8 cellular contexts compared by ENCODE assay signal in the genomic region with DNA sequence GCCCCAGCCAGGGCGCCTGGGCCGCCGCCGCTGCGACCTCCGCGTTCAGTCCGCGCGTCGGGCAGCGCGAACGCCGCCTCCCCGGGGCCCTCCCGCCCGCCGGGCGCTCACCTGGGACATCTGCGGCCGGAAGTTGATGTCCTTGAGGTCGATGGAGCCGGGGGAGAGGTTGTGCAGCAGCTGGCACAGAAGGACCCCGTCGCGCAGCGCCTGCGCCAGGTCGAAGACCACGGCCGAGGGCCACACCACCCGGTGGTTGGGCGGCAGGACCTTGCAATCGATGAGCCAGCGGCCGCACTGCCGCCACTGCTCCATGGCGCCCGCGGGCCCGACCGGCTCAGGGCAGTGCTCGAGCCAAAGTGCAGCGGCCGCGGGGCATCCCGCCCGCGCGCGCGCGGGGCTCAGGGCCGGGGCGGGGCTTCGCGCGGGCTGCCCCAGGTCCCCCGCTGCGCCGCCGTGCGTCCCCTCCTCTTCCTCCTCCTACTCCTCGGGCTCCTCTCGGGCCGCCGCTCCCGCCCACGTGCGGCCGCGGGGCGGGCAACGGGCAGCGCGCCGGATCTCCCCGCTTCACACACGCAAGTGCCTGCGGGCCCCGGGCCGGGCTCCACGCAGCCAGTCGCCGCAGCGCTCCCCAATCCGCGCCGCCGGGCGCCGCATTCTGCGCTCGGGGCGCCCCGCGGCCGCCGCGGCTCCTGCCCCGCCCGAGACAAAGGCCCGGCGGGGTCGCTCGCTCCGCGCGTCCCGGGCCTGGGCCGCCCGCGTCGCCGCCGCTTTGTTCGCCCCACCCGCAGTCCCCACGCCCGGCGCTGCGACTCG. TPM values are rescaled to one million over a fixed set of nuclear protein-coding genes. Genes with fewer than 3 reads are reported as not detected.
DNase-seq lines count a peak whose midpoint lies in the region; ATAC-seq and TF ChIP-seq lines count a peak whose summit lies in the region.

A gene with protein sequence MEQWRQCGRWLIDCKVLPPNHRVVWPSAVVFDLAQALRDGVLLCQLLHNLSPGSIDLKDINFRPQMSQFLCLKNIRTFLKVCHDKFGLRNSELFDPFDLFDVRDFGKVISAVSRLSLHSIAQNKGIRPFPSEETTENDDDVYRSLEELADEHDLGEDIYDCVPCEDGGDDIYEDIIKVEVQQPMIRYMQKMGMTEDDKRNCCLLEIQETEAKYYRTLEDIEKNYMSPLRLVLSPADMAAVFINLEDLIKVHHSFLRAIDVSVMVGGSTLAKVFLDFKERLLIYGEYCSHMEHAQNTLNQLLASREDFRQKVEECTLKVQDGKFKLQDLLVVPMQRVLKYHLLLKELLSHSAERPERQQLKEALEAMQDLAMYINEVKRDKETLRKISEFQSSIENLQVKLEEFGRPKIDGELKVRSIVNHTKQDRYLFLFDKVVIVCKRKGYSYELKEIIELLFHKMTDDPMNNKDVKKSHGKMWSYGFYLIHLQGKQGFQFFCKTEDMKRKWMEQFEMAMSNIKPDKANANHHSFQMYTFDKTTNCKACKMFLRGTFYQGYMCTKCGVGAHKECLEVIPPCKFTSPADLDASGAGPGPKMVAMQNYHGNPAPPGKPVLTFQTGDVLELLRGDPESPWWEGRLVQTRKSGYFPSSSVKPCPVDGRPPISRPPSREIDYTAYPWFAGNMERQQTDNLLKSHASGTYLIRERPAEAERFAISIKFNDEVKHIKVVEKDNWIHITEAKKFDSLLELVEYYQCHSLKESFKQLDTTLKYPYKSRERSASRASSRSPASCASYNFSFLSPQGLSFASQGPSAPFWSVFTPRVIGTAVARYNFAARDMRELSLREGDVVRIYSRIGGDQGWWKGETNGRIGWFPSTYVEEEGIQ (minus strand): TSS at position 361 of the 816 bp plus-strand sequence. CDS start 46 bp downstream, at position 315.

- H3K4me1 ChIP-seq in body of pancreas (peaks cover 56% of the 10 kb centered on the region), iPS-20b (ENCODE audit: insufficient read depth, low read length) (peaks cover 9% of the 10 kb centered on the region; the same call in 1 of the 2 replicates), skeletal muscle tissue (ENCODE audit: control insufficient read depth in 3 of 3, insufficient read depth in 3 of 3, low read length in 3 of 3) (peaks cover 15 to 19% (median 15%) of the 10 kb centered on the region in 3 donors)

- WGBS in body of pancreas, 2 donors = 0% methylated on average over 4 to 73 of the region's 124 CpGs

- no peak for TF ChIP-seq CTCF in SU-DHL-6 (IDR thresholded peaks at IDR 0.05; ENCODE audit: insufficient read depth, low read length, poor library complexity, severe bottlenecking)
- peak in 2 of 7 experiments; percentile 1 to 6 for TF ChIP-seq CTCF in body of pancreas (IDR thresholded peaks at IDR 0.05)

- peak; percentile 60 to 69 (median 65) for TF ChIP-seq POLR2A in body of pancreas (IDR thresholded peaks at IDR 0.05)

- H2AFZ ChIP-seq in SU-DHL-6 (ENCODE audit: low read depth, low read length, severe bottlenecking) = peak within 1 kb of the TSS; percentile 78

- H3K9ac ChIP-seq in SU-DHL-6 (ENCODE audit: low read length) (peak within 1 kb of the TSS; percentile 83), iPS-20b (ENCODE audit: low read depth, low read length) (peak within 1 kb of the TSS; percentile 83), skeletal muscle tissue (ENCODE audit: low read depth in 1 of 3, low read length in 3 of 3) (peak within 1 kb of the TSS; percentile 50 to 75 (median 72))

- ATAC-seq in GM21619 (IDR thresholded peaks at IDR 0.05; ENCODE audit: unreplicated experiment) (peak; percentile 42), body of pancreas (peak; percentile 59)

- DNase-seq in G401 (ENCODE audit: low spot score) (no peak), body of pancreas (peak; percentile 75 to 85 (median 82)), NCI-H187 (lab: John Stamatoyannopoulos, UW) (no peak)
- DNase-seq in Jurkat, Clone E6-1 (ENCODE audit: low read depth, low spot score) = no peak

- H3F3A ChIP-seq in SU-DHL-6 (ENCODE audit: insufficient read depth) = no peaks in the 10 kb centered on the region

- H3K27me3 ChIP-seq in SU-DHL-6 (ENCODE audit: low read length) (no peaks in the 10 kb centered on the region), body of pancreas (no peaks in the 10 kb centered on the region), iPS-20b (ENCODE audit: insufficient read depth, low read length) (peaks cover 8% of the 10 kb centered on the region; the same call in 1 of the 2 replicates), skeletal muscle tissue (ENCODE audit: control insufficient read depth in 3 of 3, insufficient read depth in 3 of 3, low read length in 3 of 3) (peaks cover 21 to 55% (median 42%) of the 10 kb centered on the region in 3 donors)

- peak within 1 kb of the TSS; percentile 75 for H3K27ac ChIP-seq in SU-DHL-6 (ENCODE audit: low read depth, low read length)
- peak within 1 kb of the TSS; percentile 76 to 97 (median 88) for H3K27ac ChIP-seq in body of pancreas
- H3K27ac ChIP-seq in iPS-20b (ENCODE audit: low read length) = no peak within 1 kb of the TSS
- peak within 1 kb of the TSS; percentile 76 for H3K27ac ChIP-seq in skeletal muscle tissue (ENCODE audit: low read depth, low read length)

- intact Hi-C loops in body of pancreas (cut with DNase I) = no loop called here

- in situ Hi-C loops in G401 (cut with HindIII; ENCODE audit: low sequenced_read_pairs) = no loop called here

- H3K9me2 ChIP-seq in SU-DHL-6 (replicated peaks; ENCODE audit: insufficient read depth, low read length) = no peaks in the 10 kb centered on the region

- H3K36me3 ChIP-seq in SU-DHL-6 (ENCODE audit: low read length) (no peaks in the 10 kb centered on the region), body of pancreas (replicated peaks in 1 of 2; ENCODE audit: insufficient read depth in 1 of 2, low read depth in 2 of 2) (no peaks in the 10 kb centered on the region), iPS-20b (ENCODE audit: insufficient read depth, low read depth, low read length) (no peaks in the 10 kb centered on the region), skeletal muscle tissue (ENCODE audit: control insufficient read depth in 3 of 3, insufficient read depth in 3 of 3, low read length in 3 of 3) (no peaks in the 10 kb centered on the region)

- peak within 1 kb of the TSS; percentile 69 for H3K4me3 ChIP-seq in Jurkat, Clone E6-1 (ENCODE audit: low read length)
- peak within 1 kb of the TSS; percentile 80 for H3K4me3 ChIP-seq in SU-DHL-6 (ENCODE audit: insufficient read depth, low read length, poor library complexity, severe bottlenecking)
- peak within 1 kb of the TSS; percentile 48 to 65 for H3K4me3 ChIP-seq in body of pancreas
- peak within 1 kb of the TSS; percentile 80 for H3K4me3 ChIP-seq in iPS-20b (ENCODE audit: low read length)
- peak within 1 kb of the TSS; percentile 68 to 74 (median 73) for H3K4me3 ChIP-seq in skeletal muscle tissue (ENCODE audit: low read length in 3 of 3)

- peak within 1 kb of the TSS; percentile 87 for H3K4me2 ChIP-seq in SU-DHL-6 (ENCODE audit: low read depth, low read length, poor library complexity, severe bottlenecking)

- no peaks in the 10 kb centered on the region for H4K20me1 ChIP-seq in SU-DHL-6 (ENCODE audit: low read depth, low read length)

- H3K9me3 ChIP-seq in SU-DHL-6 (ENCODE audit: insufficient read depth, low read length) = no peaks in the 10 kb centered on the region
- H3K9me3 ChIP-seq in body of pancreas = no peaks in the 10 kb centered on the region
- H3K9me3 ChIP-seq in iPS-20b (ENCODE audit: insufficient read depth, low read depth, low read length) = no peaks in the 10 kb centered on the region
- H3K9me3 ChIP-seq in skeletal muscle tissue (ENCODE audit: control insufficient read depth in 3 of 3, low read length in 3 of 3) = no peaks in the 10 kb centered on the region

- H3K79me2 ChIP-seq in SU-DHL-6 (ENCODE audit: insufficient read depth, low read length) = peaks cover 44% of the 10 kb centered on the region

RNA-seq across cellular contexts. Expression of the gene that starts here (rescaled TPM):
- total RNA-seq in G401 (2014; rRNA removed; shearing (Covaris generic)) = 18.9 and 21.4 TPM in 2 replicates
- 9.3 TPM for polyA plus RNA-seq in Jurkat, Clone E6-1 (2012; ENCODE audit: insufficient read depth, insufficient read length)
- total RNA-seq in body of pancreas = 10 to 100 TPM; 31.6 to 32.3 TPM
- 9.9 TPM for total RNA-seq in skeletal muscle tissue

Comparison
In these comparisons a context has a peak if more than half of its experiments do, and no peak if none do; other contexts are left out.
1. DNase-seq: peak in body of pancreas (4 of 4); none in G401 (single experiment), Jurkat, Clone E6-1 (single experiment) and NCI-H187 (0 of 2).
2. Peak in every context shown above with its lines, with median percentiles within 50 percentile points of each other: H3K4me3 ChIP-seq and H3K9ac ChIP-seq.